Comparison of ENCODE assay signal across 12 cellular contexts in the genomic region with DNA sequence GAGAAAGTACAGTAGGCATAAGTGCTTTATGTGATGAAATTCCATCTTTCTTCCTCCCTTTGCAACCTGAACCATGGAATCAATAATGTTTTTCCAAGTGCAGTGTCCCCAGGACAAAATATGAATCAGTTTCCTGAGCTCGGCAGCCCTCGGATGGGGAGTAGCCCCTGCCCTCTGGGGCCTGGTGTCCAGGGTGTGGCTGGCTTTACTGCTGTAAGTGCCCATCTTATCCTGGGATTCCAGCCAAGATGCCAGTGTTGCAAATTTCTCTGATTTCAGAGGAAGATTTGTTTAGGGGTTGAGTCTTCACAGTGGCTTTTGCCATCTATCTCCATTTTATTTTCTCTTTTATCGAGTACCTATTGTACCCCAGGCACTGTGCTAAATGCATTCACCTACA. TPM values are rescaled to one million over a fixed set of nuclear protein-coding genes. Genes with fewer than 3 reads are reported as not detected.
DNase-seq lines count a peak whose midpoint lies in the region; ATAC-seq, FAIRE-seq and TF ChIP-seq lines count a peak whose summit lies in the region.
"Had no signal": no experiment of that assay in that cellular context is flagged by ENCODE, and none has a peak within 500 bp of the region (broad histone marks: within the 10 kb centered on the region; RNA-seq: fewer than 3 reads in every experiment).

No MANE protein-coding gene starts in this region.

- FAIRE-seq in bronchial epithelial cell (lab: Jason Lieb, UNC), result no peak

- H3K79me2 ChIP-seq in ACC112 (ENCODE audit: control insufficient read depth, insufficient read depth, low read length, unreplicated experiment), result no peaks in the 10 kb centered on the region

- no peaks in the 10 kb centered on the region for H3K27me3 ChIP-seq in ACC112 (ENCODE audit: insufficient read depth, low read length)
- H3K27me3 ChIP-seq in bronchial epithelial cell (ENCODE audit: control insufficient read depth, insufficient read depth, low read length), result no peaks in the 10 kb centered on the region
- H3K27me3 ChIP-seq in lower lobe of right lung (ENCODE audit: low read depth), result no peaks in the 10 kb centered on the region

- no peak overlapping the region for H2AFZ ChIP-seq in ACC112 (ENCODE audit: low read length, unreplicated experiment)

- H3K4me1 ChIP-seq in ACC112 (ENCODE audit: control insufficient read depth, insufficient read depth, low read length, unreplicated experiment) (peaks cover 26% of the 10 kb centered on the region), lower lobe of right lung (peaks cover 27% of the 10 kb centered on the region)

- ATAC-seq in lower lobe of right lung (no peak), GM18505 (IDR thresholded peaks at IDR 0.05; ENCODE audit: unreplicated experiment) (no peak), HG03175 (IDR thresholded peaks at IDR 0.05; ENCODE audit: unreplicated experiment) (no peak)

- no peak for TF ChIP-seq POLR2A in GM18505 (IDR thresholded peaks at IDR 0.05; ENCODE audit: borderline replicate concordance, extremely low read depth, insufficient read depth, insufficient read length)

- TF ChIP-seq CTCF in bronchial epithelial cell (IDR thresholded peaks at IDR 0.05; ENCODE audit: insufficient read depth, low read length, severe bottlenecking) (no peak), lower lobe of right lung (IDR thresholded peaks at IDR 0.05) (no peak)

- DNase-seq in M059J (ENCODE audit: low read depth) (peak; percentile 71), bronchial epithelial cell (ENCODE audit: low read depth) (peak; percentile 33), lower lobe of right lung (no peak), NCI-H1092 (lab: John Stamatoyannopoulos, UW) (no peak), HuH-7 (ENCODE audit: low spot score) (no peak)
- DNase-seq: cerebellar nuclear complex, NCI-H1105, occipital lobe, T-helper 1 cell had no signal

- intact Hi-C loops in lower lobe of right lung (cut with DNase I), result no loop called here

- H3K4me3 ChIP-seq in ACC112 (ENCODE audit: low read depth, low read length) (peak overlapping the region; percentile 31; the same call in 1 of the 2 replicates), bronchial epithelial cell (ENCODE audit: low read depth, low read length) (no peak overlapping the region), lower lobe of right lung (no peak overlapping the region)

- H3K36me3 ChIP-seq in ACC112 (ENCODE audit: insufficient read depth, low read length) (no peaks in the 10 kb centered on the region), bronchial epithelial cell (ENCODE audit: control insufficient read depth, insufficient read depth, low read length) (no peaks in the 10 kb centered on the region), lower lobe of right lung (no peaks in the 10 kb centered on the region)

- H3K27ac ChIP-seq in ACC112 (ENCODE audit: low read depth, low read length) (peak overlapping the region; percentile 94), lower lobe of right lung (peak overlapping the region; percentile 57)

- no peaks in the 10 kb centered on the region for H3K9me3 ChIP-seq in lower lobe of right lung

RNA-seq across cellular contexts. Expression of a gene that starts 40.4 kb away (rescaled TPM):
- total RNA-seq in M059J (2014; rRNA removed; shearing (Covaris generic)), result 651 and 703 TPM in 2 replicates
- total RNA-seq in bronchial epithelial cell, result 217 and 254 TPM in 2 replicates
- 166 TPM for total RNA-seq in lower lobe of right lung

Comparison
In these comparisons a context has a peak if more than half of its experiments do, and no peak if none do; other contexts are left out.
1. DNase-seq: peak in M059J (single experiment) and bronchial epithelial cell (single experiment); none in lower lobe of right lung (single experiment), NCI-H1092 (single experiment) and HuH-7 (single experiment).